In the genomic region with DNA sequence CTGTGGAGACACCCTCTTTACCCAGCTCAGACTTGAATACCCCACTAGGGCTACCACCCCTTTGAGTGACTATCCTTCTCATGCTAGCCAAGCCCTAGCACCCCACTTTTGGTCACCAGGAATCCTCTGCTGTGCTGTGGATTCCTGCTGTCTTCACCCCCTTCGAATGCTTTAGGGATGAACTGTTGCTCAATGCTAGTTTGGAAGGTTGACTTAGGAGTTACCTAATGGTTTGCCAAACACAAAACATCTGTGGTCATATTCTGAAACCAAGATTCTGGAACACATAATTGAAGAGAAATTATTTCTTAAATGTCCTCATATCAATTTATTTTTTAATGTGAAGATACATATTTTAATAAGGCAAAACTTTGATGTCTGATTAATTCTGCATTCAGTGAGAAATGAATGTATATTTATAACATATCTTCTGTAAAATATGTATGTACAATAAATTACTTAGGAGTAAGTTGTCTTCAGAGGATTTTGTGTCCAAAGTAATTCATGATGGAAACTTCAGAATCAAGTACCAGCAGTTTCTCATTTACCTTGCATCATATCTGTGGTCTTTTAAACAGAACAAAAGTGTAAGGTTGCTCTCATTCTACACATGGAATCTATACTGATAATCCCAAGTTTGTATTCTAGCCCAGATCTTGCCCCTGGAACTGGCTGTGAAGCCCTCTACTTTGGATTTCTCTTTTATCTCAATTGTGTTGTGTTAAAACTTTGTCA, we compare ENCODE assay signal across 1 cellular context.
TF ChIP-seq lines count a peak whose summit lies in the region.

No MANE protein-coding gene starts in this region.

TF ChIP-seq in H1, 55 proteins besides CTCF, POLR2A, EP300 and RAD21:
- TF ChIP-seq SIRT6 (IDR thresholded peaks at IDR 0.05; ENCODE audit: low read length) (no peak), HDAC6 (IDR thresholded peaks at IDR 0.05; ENCODE audit: low read depth, low read length) (no peak), CREB1 (IDR thresholded peaks at IDR 0.05) (no peak), JUN (IDR thresholded peaks at IDR 0.05; ENCODE audit: low read depth, low read length) (no peak), SP1 (IDR thresholded peaks at IDR 0.05; ENCODE audit: low read depth, low read length) (no peak), POU5F1 (IDR thresholded peaks at IDR 0.05; ENCODE audit: low read depth, low read length) (no peak), EGR1 (IDR thresholded peaks at IDR 0.05; ENCODE audit: borderline replicate concordance, low read depth, low read length) (no peak)
